14 cellular contexts compared by ENCODE assay signal in genomic region chr2:215397632-215398341, GRCh38. TPM values are rescaled to one million over a fixed set of nuclear protein-coding genes. Genes with fewer than 3 reads are reported as not detected.
DNase-seq lines count a peak whose midpoint lies in the region; ATAC-seq and TF ChIP-seq lines count a peak whose summit lies in the region.
"Had no signal": no experiment of that assay in that cellular context is flagged by ENCODE, and none has a peak within 500 bp of the region (broad histone marks: within the 10 kb centered on the region; RNA-seq: fewer than 3 reads in every experiment).

No MANE protein-coding gene starts in this region.

- H3K27ac ChIP-seq in thoracic aorta, result peak overlapping the region; percentile 39 to 44

- peak; percentile 15 for DNase-seq in HuH-7 (ENCODE audit: low spot score)
- peak; percentile 61 to 67 for DNase-seq in cardiac fibroblast (ENCODE audit: low read depth in 2 of 2)
- no peak for DNase-seq in left lobe of liver (ENCODE audit: low spot score)
- no peak for DNase-seq in thoracic aorta (ENCODE audit: low spot score)
- DNase-seq in NCI-H1694 treated with DMSO at 0.1 percent for 48 hours (lab: John Stamatoyannopoulos, UW), result no peak
- DNase-seq: activated effector memory CD4-positive, alpha-beta T cell treated with anti-CD3 and anti-CD28 coated beads, Interleukin-2, amount 50 U/mL, for 16 hours; Calu3; H9; NCI-H187; NCI-H524 treated with DMSO at 0.1 percent for 48 hours; stomach had no signal

- no peaks in the 10 kb centered on the region for H3K27me3 ChIP-seq in thoracic aorta (replicated peaks; ENCODE audit: insufficient read depth)
- H3K27me3 ChIP-seq: stomach had no signal

- peaks cover 15 to 56% of the 10 kb centered on the region in 2 donors for H3K4me1 ChIP-seq in thoracic aorta (ENCODE audit: control insufficient read depth in 1 of 2, low read depth in 2 of 2)

- peaks cover 58% of the 10 kb centered on the region for H3K36me3 ChIP-seq in thoracic aorta

- peak; percentile 23 for TF ChIP-seq CTCF in cardiac fibroblast (IDR thresholded peaks at IDR 0.05; ENCODE audit: low read depth, low read length)
- no peak for TF ChIP-seq CTCF in thoracic aorta (IDR thresholded peaks at IDR 0.05)

- ATAC-seq in left lobe of liver, result peak; percentile 36
- no peak for ATAC-seq in thoracic aorta (ENCODE audit: insufficient number of reproducible peaks, low FRiP score, low read depth)
- no peak for ATAC-seq in GM18861 (IDR thresholded peaks at IDR 0.05; ENCODE audit: unreplicated experiment)
- no peak for ATAC-seq in HG03521 (IDR thresholded peaks at IDR 0.05; ENCODE audit: unreplicated experiment)
- no peak for ATAC-seq in GM21825 (IDR thresholded peaks at IDR 0.05; ENCODE audit: unreplicated experiment)

- no peaks in the 10 kb centered on the region for H3K9me3 ChIP-seq in thoracic aorta
- H3K9me3 ChIP-seq: stomach had no signal

- H3K4me3 ChIP-seq in cardiac fibroblast (replicated peaks in 1 of 2; ENCODE audit: low read depth in 2 of 2, low read length in 2 of 2) (no peak overlapping the region), thoracic aorta (no peak overlapping the region)
- H3K4me3 ChIP-seq: stomach had no signal

RNA-seq across cellular contexts. Expression of gene FN1, which starts 38.1 kb away (rescaled TPM):
- total RNA-seq in left lobe of liver (1,295 TPM), thoracic aorta (1,000 to 10,000 TPM; 6,415 to 8,882 TPM)

Comparison
In these comparisons a context has a peak if more than half of its experiments do, and no peak if none do; other contexts are left out.
1. DNase-seq: peak in HuH-7 (single experiment) and cardiac fibroblast (2 of 2); none in left lobe of liver (single experiment), thoracic aorta (single experiment) and NCI-H1694 treated with DMSO at 0.1 percent for 48 hours (single experiment).